ENCODE assay signal across 9 cellular contexts in genomic region chr1:41673355-41673754, GRCh38.
A peak's percentile ranks its signal among the peaks of the same experiment; 100 is the strongest.
DNase-seq lines count a peak whose midpoint lies in the region; ATAC-seq and TF ChIP-seq lines count a peak whose summit lies in the region.
"Had no signal": no experiment of that assay in that cellular context is flagged by ENCODE, and none has a peak within 500 bp of the region (broad histone marks: within the 10 kb centered on the region; RNA-seq: fewer than 3 reads in every experiment).

No MANE protein-coding gene starts in this region.

- H3K27me3 ChIP-seq in smooth muscle cell (ENCODE audit: low read depth) = no peaks in the 10 kb centered on the region
- H3K27me3 ChIP-seq: heart left ventricle had no signal

- H3K36me3 ChIP-seq in smooth muscle cell (ENCODE audit: low read depth) = no peaks in the 10 kb centered on the region
- H3K36me3 ChIP-seq: heart left ventricle had no signal

- H4K20me1 ChIP-seq in smooth muscle cell (ENCODE audit: low read depth) = no peaks in the 10 kb centered on the region

- H3K79me2 ChIP-seq in smooth muscle cell (ENCODE audit: low read depth) = no peaks in the 10 kb centered on the region

- H3K9me3 ChIP-seq in smooth muscle cell (replicated peaks; ENCODE audit: low read depth) = no peaks in the 10 kb centered on the region
- H3K9me3 ChIP-seq: heart left ventricle had no signal

- H2AFZ ChIP-seq in smooth muscle cell (ENCODE audit: low read depth) = no peak overlapping the region

- no peaks in the 10 kb centered on the region for H3K27me3 Mint-ChIP-seq in activated naive CD8-positive, alpha-beta T cell

- peak; percentile 54 for DNase-seq in NK-92 treated with Interleukin-12 subunit alpha and Interleukin-12 subunit beta, amount 100 ng/mL, for 24 hours (lab: John Stamatoyannopoulos, UW)
- DNase-seq in NK-92 (lab: John Stamatoyannopoulos, UW; ENCODE audit: unreplicated experiment) (no peak), smooth muscle cell (lab: John Stamatoyannopoulos, UW; ENCODE audit: unreplicated experiment) (no peak), pons (ENCODE audit: low spot score) (no peak), amygdala (lab: John Stamatoyannopoulos, UW) (no peak), omental fat pad (ENCODE audit: low spot score) (no peak)
- DNase-seq in Jurkat, Clone E6-1 (ENCODE audit: low read depth, low spot score) = peak; percentile 95
- DNase-seq: heart left ventricle had no signal

- TF ChIP-seq CTCF in smooth muscle cell (IDR thresholded peaks at IDR 0.05; ENCODE audit: borderline replicate concordance, insufficient read depth, poor library complexity, severe bottlenecking) (no peak), omental fat pad (IDR thresholded peaks at IDR 0.05) (no peak)

- no peaks in the 10 kb centered on the region for H3K9me3 Mint-ChIP-seq in activated naive CD8-positive, alpha-beta T cell (ENCODE audit: low read depth)

- peak overlapping the region; percentile 59 for H3K27ac Mint-ChIP-seq in activated naive CD8-positive, alpha-beta T cell

- peak overlapping the region; percentile 68 for H3K4me2 ChIP-seq in smooth muscle cell

- H3K36me3 Mint-ChIP-seq in activated naive CD8-positive, alpha-beta T cell = no peaks in the 10 kb centered on the region

- peaks cover 76% of the 10 kb centered on the region for H3K4me1 Mint-ChIP-seq in activated naive CD8-positive, alpha-beta T cell (ENCODE audit: low read depth)

- H3K9ac ChIP-seq in smooth muscle cell (ENCODE audit: low read depth) = no peak overlapping the region

- H3K4me3 ChIP-seq in Jurkat, Clone E6-1 (ENCODE audit: low read length) = peak overlapping the region; percentile 40
- H3K4me3 ChIP-seq in smooth muscle cell = no peak overlapping the region
- H3K4me3 ChIP-seq: heart left ventricle had no signal

- peak overlapping the region; percentile 60 for H3K4me3 Mint-ChIP-seq in activated naive CD8-positive, alpha-beta T cell

- ATAC-seq in omental fat pad (ENCODE audit: low FRiP score) = no peak

- WGBS in smooth muscle cell (ENCODE audit: low lambda C conversion rate) = 64% methylated on average over 4 of the region's 4 CpGs

- no peaks in the 10 kb centered on the region for H3F3A ChIP-seq in smooth muscle cell (ENCODE audit: low read depth)

- no peak overlapping the region for H3K27ac ChIP-seq in smooth muscle cell (ENCODE audit: low read depth)

- H3K4me1 ChIP-seq in smooth muscle cell (ENCODE audit: low read depth) = peaks cover 25% of the 10 kb centered on the region

Comparison
In these comparisons a context has a peak if more than half of its experiments do, and no peak if none do; other contexts are left out.
1. DNase-seq: peak in NK-92 treated with Interleukin-12 subunit alpha and Interleukin-12 subunit beta, amount 100 ng/mL, for 24 hours (single experiment) and Jurkat, Clone E6-1 (single experiment); none in NK-92 (single experiment), smooth muscle cell (single experiment), pons (single experiment), amygdala (0 of 56) and omental fat pad (single experiment).